In genomic region chr5:171808951-171809350, GRCh38 we compare ENCODE assay signal across 1 cellular context.
TF ChIP-seq lines count a peak whose summit lies in the region.

No MANE protein-coding gene starts in this region.

TF ChIP-seq in H1, 55 proteins besides CTCF, POLR2A, EP300 and RAD21 (continued from another document):
- TF ChIP-seq CHD7 (IDR thresholded peaks at IDR 0.05; ENCODE audit: insufficient replicate concordance, low read length) (no peak), SAP30 (IDR thresholded peaks at IDR 0.05; ENCODE audit: insufficient read depth, insufficient replicate concordance, low read length) (no peak), ATF3 (IDR thresholded peaks at IDR 0.05; ENCODE audit: insufficient read depth, low read depth, low read length) (no peak)
